ENCODE assay signal across 9 cellular contexts in the genomic region with DNA sequence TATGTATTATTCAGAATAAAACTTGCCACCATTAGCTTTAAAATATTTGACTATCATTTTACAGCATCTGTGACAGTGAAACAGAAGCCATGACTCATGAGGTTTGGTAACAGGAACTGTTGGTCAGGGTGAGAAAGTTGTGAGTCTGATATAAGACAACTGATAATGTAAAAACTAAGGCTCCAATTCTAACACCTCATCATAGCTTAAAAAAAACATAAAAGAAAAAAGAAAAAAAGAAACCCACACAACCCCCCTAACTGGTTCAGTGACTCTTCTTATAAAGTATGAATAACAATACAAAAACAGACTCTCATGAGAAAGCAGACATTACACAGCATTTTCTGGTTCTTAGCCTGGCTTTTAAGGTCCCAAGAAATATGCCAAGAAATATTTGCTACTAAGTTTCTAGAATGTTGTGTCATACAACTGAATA.
DNase-seq lines count a peak whose midpoint lies in the region; ATAC-seq and TF ChIP-seq lines count a peak whose summit lies in the region.
"Had no signal": no experiment of that assay in that cellular context is flagged by ENCODE, and none has a peak within 500 bp of the region (broad histone marks: within the 10 kb centered on the region; RNA-seq: fewer than 3 reads in every experiment).

No MANE protein-coding gene starts in this region.

- DNase-seq in CD1c-positive myeloid dendritic cell (ENCODE audit: extremely low spot score) (peak; percentile 41), SIG-M5 treated with dmso at 0.1 percent for 504 hours (lab: John Stamatoyannopoulos, UW; ENCODE audit: unreplicated experiment) (peak; percentile 69), foreskin keratinocyte (peak; percentile 58 to 69), C1 segment of cervical spinal cord (lab: John Stamatoyannopoulos, UW) (no peak), nucleus accumbens (lab: John Stamatoyannopoulos, UW) (no peak), NCI-H1436 treated with DMSO at 0.1 percent for 48 hours (lab: John Stamatoyannopoulos, UW) (no peak)
- DNase-seq: naive B cell had no signal

- no peaks in the 10 kb centered on the region for H3K27me3 ChIP-seq in foreskin keratinocyte

- peaks cover 36% of the 10 kb centered on the region for H3K4me1 ChIP-seq in foreskin keratinocyte

- peak; percentile 73 for ATAC-seq in GM18873 (IDR thresholded peaks at IDR 0.05; ENCODE audit: low FRiP score, unreplicated experiment)
- ATAC-seq in HG03095 (IDR thresholded peaks at IDR 0.05; ENCODE audit: unreplicated experiment) = peak; percentile 84
- ATAC-seq in foreskin keratinocyte = peak; percentile 86

- peak overlapping the region; percentile 53 for H3K27ac ChIP-seq in foreskin keratinocyte

- no peak for TF ChIP-seq CTCF in foreskin keratinocyte (conservative IDR thresholded peaks at IDR 0.05)

Comparison
In these comparisons a context has a peak if more than half of its experiments do, and no peak if none do; other contexts are left out.
1. DNase-seq: peak in CD1c-positive myeloid dendritic cell (single experiment), SIG-M5 treated with dmso at 0.1 percent for 504 hours (single experiment) and foreskin keratinocyte (2 of 2); none in C1 segment of cervical spinal cord (0 of 14), nucleus accumbens (0 of 56) and NCI-H1436 treated with DMSO at 0.1 percent for 48 hours (single experiment).
2. Peak in every context shown above with its lines, with median percentiles within 50 percentile points of each other: ATAC-seq.